In the genomic region with DNA sequence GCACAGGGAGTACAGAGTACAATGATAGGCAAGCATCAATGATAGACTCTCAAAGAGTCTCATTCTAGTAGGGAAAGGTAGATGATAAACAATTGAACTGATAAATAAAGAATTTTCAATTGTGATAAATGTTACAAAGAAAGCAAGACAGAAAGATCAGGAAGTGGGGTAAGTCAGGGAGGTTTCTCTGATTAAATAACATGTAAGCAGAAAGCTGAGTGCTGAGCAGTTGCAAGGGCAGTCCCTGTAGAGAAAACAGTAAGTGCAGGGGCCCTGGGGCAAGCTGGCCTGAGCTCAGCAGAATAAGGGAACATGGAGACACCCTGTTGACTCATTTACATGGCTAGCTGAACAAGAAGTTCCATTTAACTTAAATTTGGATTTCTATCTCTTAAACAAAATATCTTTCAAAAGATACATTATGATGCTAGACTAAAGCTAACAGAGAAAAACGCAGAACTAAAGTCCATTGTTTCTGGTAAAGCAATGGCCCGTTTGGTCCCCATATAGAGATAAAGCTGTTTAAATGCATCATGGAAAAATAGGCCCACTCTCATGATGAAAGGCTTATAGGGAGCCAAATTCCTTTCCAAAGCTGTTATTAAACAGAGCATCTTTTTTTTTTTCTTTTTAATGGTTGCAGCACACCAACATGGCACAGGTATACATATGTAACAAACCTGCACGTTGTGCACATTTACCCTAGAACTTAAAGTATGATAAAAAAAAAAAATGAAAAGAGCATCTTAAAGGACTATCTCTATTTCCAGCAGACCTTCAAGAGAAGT, we compare ENCODE assay signal across 21 cellular contexts. TPM values are rescaled to one million over a fixed set of nuclear protein-coding genes. Genes with fewer than 3 reads are reported as not detected.
DNase-seq lines count a peak whose midpoint lies in the region; ATAC-seq and TF ChIP-seq lines count a peak whose summit lies in the region.
"Had no signal": no experiment of that assay in that cellular context is flagged by ENCODE, and none has a peak within 500 bp of the region (broad histone marks: within the 10 kb centered on the region; RNA-seq: fewer than 3 reads in every experiment).

No MANE protein-coding gene starts in this region.

- WGBS in smooth muscle cell (ENCODE audit: low lambda C conversion rate) = 68% methylated on average over 3 of the region's 3 CpGs

- H3K9ac ChIP-seq in smooth muscle cell (ENCODE audit: low read depth) (no peak overlapping the region), colonic mucosa (ENCODE audit: low read depth in 2 of 2, low read length in 2 of 2) (no peak overlapping the region)

- H3K4me2 ChIP-seq in smooth muscle cell = peak overlapping the region; percentile 18

- H3K27ac Mint-ChIP-seq in activated CD4-positive, alpha-beta memory T cell treated with anti-CD3 and anti-CD28 coated beads for 36 hours = peak overlapping the region; percentile 12
- no peak overlapping the region for H3K27ac Mint-ChIP-seq in activated CD4-positive, alpha-beta memory T cell treated with anti-CD3 and anti-CD28 coated beads, Interleukin-2, amount 10 ng/mL, durations not matched to agents 7 days and 5 days
- H3K27ac Mint-ChIP-seq: dendritic cell treated with granulocyte-macrophage colony-stimulating factor and Interleukin-4, amounts not matched to agents 40 ng/mL and 50 ng/mL, for 4 days had no signal

- peak overlapping the region; percentile 57 for H2AFZ ChIP-seq in smooth muscle cell (ENCODE audit: low read depth)

- no peaks in the 10 kb centered on the region for H3K27me3 ChIP-seq in foreskin keratinocyte
- no peaks in the 10 kb centered on the region for H3K27me3 ChIP-seq in smooth muscle cell (ENCODE audit: low read depth)
- no peaks in the 10 kb centered on the region for H3K27me3 ChIP-seq in lower lobe of right lung (ENCODE audit: low read depth)
- H3K27me3 ChIP-seq in colonic mucosa = no peaks in the 10 kb centered on the region
- H3K27me3 ChIP-seq: brain microvascular endothelial cell, MG63, suprapubic skin had no signal

- intact Hi-C loops in activated CD4-positive, alpha-beta memory T cell treated with anti-CD3 and anti-CD28 coated beads for 36 hours (cut with micrococcal nuclease) = no loop called here
- intact Hi-C loops in lower lobe of right lung (cut with DNase I) (loop anchor here (10.0 kb wide), 1 partner anchor 147 kb away; no protein-coding TSS in a partner anchor), colonic mucosa (cut with DNase I) (no loop called here)

- TF ChIP-seq CTCF in foreskin keratinocyte (conservative IDR thresholded peaks at IDR 0.05) = no peak
- TF ChIP-seq CTCF in smooth muscle cell (IDR thresholded peaks at IDR 0.05; ENCODE audit: borderline replicate concordance, insufficient read depth, poor library complexity, severe bottlenecking) = no peak
- no peak for TF ChIP-seq CTCF in lower lobe of right lung (IDR thresholded peaks at IDR 0.05)
- no peak for TF ChIP-seq CTCF in colonic mucosa (IDR thresholded peaks at IDR 0.05)

- peaks cover 9% of the 10 kb centered on the region for H3K36me3 Mint-ChIP-seq in activated CD4-positive, alpha-beta memory T cell treated with anti-CD3 and anti-CD28 coated beads for 36 hours
- peaks cover 10% of the 10 kb centered on the region for H3K36me3 Mint-ChIP-seq in activated CD4-positive, alpha-beta memory T cell treated with anti-CD3 and anti-CD28 coated beads, Interleukin-2, amount 10 ng/mL, durations not matched to agents 7 days and 5 days (ENCODE audit: low read depth)

- CTCF ChIA-PET in activated CD4-positive, alpha-beta memory T cell treated with anti-CD3 and anti-CD28 coated beads for 36 hours (lab: Charles Lee) = interaction anchor here (0.7 to 1.5 kb wide), 6 partner anchors 9 to 767 kb away, joined by 3 to 7 read pairs (median 4); no protein-coding TSS in a partner anchor
- CTCF ChIA-PET in activated CD4-positive, alpha-beta memory T cell treated with anti-CD3 and anti-CD28 coated beads, Interleukin-2, amount 10 ng/mL, durations not matched to agents 7 days and 5 days (lab: Charles Lee) = interaction anchor here (1.1 to 1.4 kb wide), 5 partner anchors 10 to 154 kb away, joined by 3 to 4 read pairs (median 3); no protein-coding TSS in a partner anchor

- no peaks in the 10 kb centered on the region for H3K79me2 ChIP-seq in smooth muscle cell (ENCODE audit: low read depth)

- DNase-seq in activated CD4-positive, alpha-beta memory T cell treated with anti-CD3 and anti-CD28 coated beads for 36 hours = no peak
- DNase-seq in activated CD4-positive, alpha-beta memory T cell treated with anti-CD3 and anti-CD28 coated beads, Interleukin-2, amount 10 ng/mL, durations not matched to agents 7 days and 5 days = no peak
- DNase-seq in RPMI7951 (ENCODE audit: low read depth) (peak; percentile 44), foreskin keratinocyte (peak in 1 of 2 donors; percentile 48), smooth muscle cell (lab: John Stamatoyannopoulos, UW; ENCODE audit: unreplicated experiment) (no peak), lower lobe of right lung (no peak), colonic mucosa (no peak)
- DNase-seq in stimulated activated CD4-positive, alpha-beta T cell treated with anti-CD3 and anti-CD28 coated beads, Interleukin-2, amount 100 ng/mL, for 24 hours = no peak
- DNase-seq: activated CD4-positive, alpha-beta T cell treated with anti-CD3 and anti-CD28 coated beads for 48 hours; brain microvascular endothelial cell; left ventricle myocardium superior; MG63; NCI-H1694; NCI-H774; PC-3; stimulated activated CD4-positive, alpha-beta T cell treated with anti-CD3 and anti-CD28 coated beads, Interleukin-4, amount 100 ng/mL, for 24 hours had no signal

- no peak overlapping the region for H3K4me3 ChIP-seq in smooth muscle cell
- H3K4me3 ChIP-seq in lower lobe of right lung = no peak overlapping the region
- H3K4me3 ChIP-seq in colonic mucosa = no peak overlapping the region
- H3K4me3 ChIP-seq: MG63, skin epidermis, suprapubic skin had no signal

- no peaks in the 10 kb centered on the region for H3K9me3 Mint-ChIP-seq in activated CD4-positive, alpha-beta memory T cell treated with anti-CD3 and anti-CD28 coated beads for 36 hours
- no peaks in the 10 kb centered on the region for H3K9me3 Mint-ChIP-seq in activated CD4-positive, alpha-beta memory T cell treated with anti-CD3 and anti-CD28 coated beads, Interleukin-2, amount 10 ng/mL, durations not matched to agents 7 days and 5 days
- H3K9me3 Mint-ChIP-seq: dendritic cell treated with granulocyte-macrophage colony-stimulating factor and Interleukin-4, amounts not matched to agents 40 ng/mL and 50 ng/mL, for 4 days had no signal

- ATAC-seq in foreskin keratinocyte (no peak), lower lobe of right lung (no peak)
- ATAC-seq: activated naive CD4-positive, alpha-beta T cell treated with anti-CD3 and anti-CD28 coated beads, Interleukin-2, amount 50 U/mL, for 72 hours; left ventricle myocardium superior; PC-3; SK-N-SH treated with all-trans-retinoic acid at 6 μM for 48 hours had no signal

- H3K4me1 ChIP-seq in foreskin keratinocyte (peaks cover 18% of the 10 kb centered on the region), smooth muscle cell (ENCODE audit: low read depth) (peaks cover 9% of the 10 kb centered on the region), lower lobe of right lung (peaks cover 8% of the 10 kb centered on the region), colonic mucosa (no peaks in the 10 kb centered on the region)

- no peaks in the 10 kb centered on the region for H3K27me3 Mint-ChIP-seq in activated CD4-positive, alpha-beta memory T cell treated with anti-CD3 and anti-CD28 coated beads for 36 hours
- H3K27me3 Mint-ChIP-seq in activated CD4-positive, alpha-beta memory T cell treated with anti-CD3 and anti-CD28 coated beads, Interleukin-2, amount 10 ng/mL, durations not matched to agents 7 days and 5 days = no peaks in the 10 kb centered on the region

- H4K20me1 ChIP-seq in smooth muscle cell (ENCODE audit: low read depth) = no peaks in the 10 kb centered on the region

- H3K36me3 ChIP-seq in smooth muscle cell (ENCODE audit: low read depth) = no peaks in the 10 kb centered on the region
- H3K36me3 ChIP-seq in lower lobe of right lung = no peaks in the 10 kb centered on the region
- no peaks in the 10 kb centered on the region for H3K36me3 ChIP-seq in colonic mucosa
- H3K36me3 ChIP-seq: brain microvascular endothelial cell, MG63, suprapubic skin had no signal

- H3K9me3 ChIP-seq in smooth muscle cell (replicated peaks; ENCODE audit: low read depth) (no peaks in the 10 kb centered on the region), lower lobe of right lung (no peaks in the 10 kb centered on the region), colonic mucosa (no peaks in the 10 kb centered on the region)
- H3K9me3 ChIP-seq: MG63, suprapubic skin had no signal

- H3F3A ChIP-seq in smooth muscle cell (ENCODE audit: low read depth) = peaks cover 19% of the 10 kb centered on the region

- H3K4me1 Mint-ChIP-seq in activated CD4-positive, alpha-beta memory T cell treated with anti-CD3 and anti-CD28 coated beads for 36 hours (ENCODE audit: low read depth) = peaks cover 40% of the 10 kb centered on the region
- peaks cover 20% of the 10 kb centered on the region for H3K4me1 Mint-ChIP-seq in activated CD4-positive, alpha-beta memory T cell treated with anti-CD3 and anti-CD28 coated beads, Interleukin-2, amount 10 ng/mL, durations not matched to agents 7 days and 5 days

- POLR2A ChIA-PET in activated CD4-positive, alpha-beta memory T cell treated with anti-CD3 and anti-CD28 coated beads for 36 hours (lab: Charles Lee) = interaction anchor here (0.5 kb wide), 1 partner anchor 38 kb away, joined by 3 read pairs; no protein-coding TSS in a partner anchor
- POLR2A ChIA-PET in activated CD4-positive, alpha-beta memory T cell treated with anti-CD3 and anti-CD28 coated beads, Interleukin-2, amount 10 ng/mL, durations not matched to agents 7 days and 5 days (lab: Charles Lee) = interaction anchor here (0.6 to 1.2 kb wide), 3 partner anchors 33 to 165 kb away, joined by 3 read pairs; no protein-coding TSS in a partner anchor

- H3K27ac ChIP-seq in foreskin keratinocyte (peak overlapping the region; percentile 20), smooth muscle cell (ENCODE audit: low read depth) (peak overlapping the region; percentile 46), lower lobe of right lung (no peak overlapping the region), colonic mucosa (no peak overlapping the region)
- H3K27ac ChIP-seq: brain microvascular endothelial cell, skin epidermis, suprapubic skin had no signal

- no peak overlapping the region for H3K4me3 Mint-ChIP-seq in activated CD4-positive, alpha-beta memory T cell treated with anti-CD3 and anti-CD28 coated beads for 36 hours
- H3K4me3 Mint-ChIP-seq in activated CD4-positive, alpha-beta memory T cell treated with anti-CD3 and anti-CD28 coated beads, Interleukin-2, amount 10 ng/mL, durations not matched to agents 7 days and 5 days = no peak overlapping the region
- H3K4me3 Mint-ChIP-seq: dendritic cell treated with granulocyte-macrophage colony-stimulating factor and Interleukin-4, amounts not matched to agents 40 ng/mL and 50 ng/mL, for 4 days had no signal

RNA-seq across cellular contexts. Expression of gene TNFAIP3, which starts 5.3 kb away (rescaled TPM):
- total RNA-seq in activated CD4-positive, alpha-beta memory T cell treated with anti-CD3 and anti-CD28 coated beads for 36 hours = 100 to 1,000 TPM; 259 to 267 TPM
- total RNA-seq in activated CD4-positive, alpha-beta memory T cell treated with anti-CD3 and anti-CD28 coated beads, Interleukin-2, amount 10 ng/mL, durations not matched to agents 7 days and 5 days = 100 to 1,000 TPM; 143 to 144 TPM
- 4.9 and 5.4 TPM in 2 replicates for total RNA-seq in RPMI7951 (2014; rRNA removed; shearing (Covaris generic))
- total RNA-seq in foreskin keratinocyte = 70.7 and 92.9 TPM in 2 replicates
- 24.8 and 27.1 TPM in 2 replicates for polyA plus RNA-seq in foreskin keratinocyte
- 33.8 and 40.3 TPM in 2 replicates for total RNA-seq in smooth muscle cell
- polyA plus RNA-seq in smooth muscle cell = 32.2 and 45.1 TPM in 2 replicates
- 44.6 TPM for total RNA-seq in lower lobe of right lung
- 10 to 100 TPM; 18.1 to 46.3 TPM for total RNA-seq in colonic mucosa

Comparison
In these comparisons a context has a peak if more than half of its experiments do, and no peak if none do; other contexts are left out.
1. H3K27ac ChIP-seq: peak in foreskin keratinocyte (single experiment) and smooth muscle cell (single experiment); none in lower lobe of right lung (single experiment) and colonic mucosa (single experiment).